Comparison of ENCODE assay signal across 11 cellular contexts in genomic region chr11:68128682-68129327, GRCh38. TPM values are rescaled to one million over a fixed set of nuclear protein-coding genes. Genes with fewer than 3 reads are reported as not detected.
DNase-seq lines count a peak whose midpoint lies in the region; ATAC-seq and TF ChIP-seq lines count a peak whose summit lies in the region.
"Had no signal": no experiment of that assay in that cellular context is flagged by ENCODE, and none has a peak within 500 bp of the region (broad histone marks: within the 10 kb centered on the region; RNA-seq: fewer than 3 reads in every experiment).

No MANE protein-coding gene starts in this region.

- peak overlapping the region; percentile 44 for H3K4me3 ChIP-seq in AG04450 (ENCODE audit: low read depth, low read length)
- peak overlapping the region; percentile 10 for H3K4me3 ChIP-seq in SJSA1
- H3K4me3 ChIP-seq in fibroblast of villous mesenchyme (ENCODE audit: low read depth, low read length), result peak overlapping the region; percentile 50
- H3K4me3 ChIP-seq in neutrophil (ENCODE audit: low read depth in 1 of 2, low read length in 1 of 2), result peak overlapping the region; percentile 39 to 60

- DNase-seq in AG04450 (ENCODE audit: low read depth, low spot score) (peak; percentile 33), SJSA1 (ENCODE audit: low read depth in 1 of 2, low spot score in 2 of 2) (no peak), fibroblast of villous mesenchyme (ENCODE audit: low read depth) (peak; percentile 94), T-helper 9 cell (no peak), epidermal melanocyte (ENCODE audit: insufficient read length, low spot score) (no peak)
- DNase-seq: activated naive CD8-positive, alpha-beta T cell treated with anti-CD3 and anti-CD28 coated beads, Interleukin-2, amount 10 ng/mL, durations not matched to agents 7 days and 5 days; CD4-positive, alpha-beta T cell; NCI-H748 treated with DMSO at 0.1 percent for 48 hours had no signal

- POLR2A ChIA-PET in AG04450 (lab: Yijun Ruan, JAX), result interaction anchor here (0.5 to 1.5 kb wide), 2 partner anchors 10 to 65 kb away, joined by 3 to 5 read pairs; no protein-coding TSS in a partner anchor

- ATAC-seq in GM18907 (IDR thresholded peaks at IDR 0.05; ENCODE audit: unreplicated experiment) (no peak), HG02623 (IDR thresholded peaks at IDR 0.05; ENCODE audit: unreplicated experiment) (no peak)

- H3K27me3 ChIP-seq in AG04450 (ENCODE audit: control insufficient read depth, insufficient read depth, low read length) (no peaks in the 10 kb centered on the region), SJSA1 (replicated peaks) (no peaks in the 10 kb centered on the region), neutrophil (peaks cover 7% of the 10 kb centered on the region)

- H3K4me1 ChIP-seq in SJSA1 (replicated peaks) (peaks cover 6% of the 10 kb centered on the region; the same call in 1 of the 2 replicates), neutrophil (ENCODE audit: control insufficient read depth in 1 of 2, insufficient read depth in 1 of 2, low read depth in 1 of 2, low read length in 1 of 2) (peaks cover 24 to 26% of the 10 kb centered on the region in 2 experiments)

- H3K27ac ChIP-seq in AG04450 (ENCODE audit: low read depth, low read length) (no peak overlapping the region), SJSA1 (no peak overlapping the region), neutrophil (no peak overlapping the region)

- H3K36me3 ChIP-seq in SJSA1, result no peaks in the 10 kb centered on the region
- H3K36me3 ChIP-seq in neutrophil, result no peaks in the 10 kb centered on the region

- TF ChIP-seq CTCF in AG04450 (IDR thresholded peaks at IDR 0.05; ENCODE audit: low read depth, low read length) (no peak), fibroblast of villous mesenchyme (IDR thresholded peaks at IDR 0.05; ENCODE audit: insufficient read depth, low read depth, low read length) (no peak), neutrophil (IDR thresholded peaks at IDR 0.05) (no peak)

- CTCF ChIA-PET in AG04450 (lab: Charles Lee), result no interaction called here

- H3K9me3 ChIP-seq in AG04450 (ENCODE audit: control insufficient read depth, insufficient read depth, low read length) (peaks cover 22% of the 10 kb centered on the region), SJSA1 (replicated peaks) (peaks cover 11% of the 10 kb centered on the region), neutrophil (no peaks in the 10 kb centered on the region)

RNA-seq across cellular contexts. Expression of gene CHKA, which starts 7.6 kb away (rescaled TPM):
- 11.3 and 12.5 TPM in 2 replicates for polyA plus RNA-seq in AG04450 (2011; rRNA removed)
- 13.6 and 14.6 TPM in 2 replicates for polyA minus RNA-seq in AG04450 (2011; rRNA and poly(A)+ RNA removed)
- 28.5 and 36.1 TPM in 2 replicates for total RNA-seq in SJSA1 (2014; rRNA removed; shearing (Covaris generic))
- total RNA-seq in fibroblast of villous mesenchyme, result 10.8 and 11.9 TPM in 2 replicates

Comparison
In these comparisons a context has a peak if more than half of its experiments do, and no peak if none do; other contexts are left out.
1. DNase-seq: peak in AG04450 (single experiment) and fibroblast of villous mesenchyme (single experiment); none in SJSA1 (0 of 2), T-helper 9 cell (single experiment) and epidermal melanocyte (single experiment).
2. Peak in every context shown above with its lines, with median percentiles within 50 percentile points of each other: H3K4me3 ChIP-seq.